8 cellular contexts compared by ENCODE assay signal in genomic region chr18:5879479-5879882, GRCh38. TPM values are rescaled to one million over a fixed set of nuclear protein-coding genes. Genes with fewer than 3 reads are reported as not detected.
A peak's percentile ranks its signal among the peaks of the same experiment; 100 is the strongest.
DNase-seq lines count a peak whose midpoint lies in the region; ATAC-seq, FAIRE-seq and TF ChIP-seq lines count a peak whose summit lies in the region.

No MANE protein-coding gene starts in this region.

- intact Hi-C loops in posterior vena cava (cut with DNase I): loop anchor here in 1 of 2 donors (5.0 to 10.0 kb wide), 2 partner anchors 603 to 1005 kb away; no protein-coding TSS in a partner anchor

- TF ChIP-seq CTCF in D721Med (IDR thresholded peaks at IDR 0.05; ENCODE audit: insufficient read depth, missing control alignments) (peak; percentile 71), WERI-Rb-1 (IDR thresholded peaks at IDR 0.05; ENCODE audit: low read depth, low read length) (peak; percentile 49)

- no peak for FAIRE-seq in D721Med (lab: Jason Lieb, UNC)

- DNase-seq in D721Med (ENCODE audit: insufficient read length, low spot score): no peak
- DNase-seq in WERI-Rb-1: no peak
- peak; percentile 40 for DNase-seq in iris pigment epithelial cell (ENCODE audit: low read depth)
- no peak for DNase-seq in activated CD4-positive, alpha-beta T cell treated with anti-CD3 and anti-CD28 coated beads for 1 hour
- no peak for DNase-seq in middle frontal gyrus (ENCODE audit: extremely low spot score, low spot score)
- DNase-seq in posterior vena cava (ENCODE audit: low spot score): no peak

- no peak overlapping the region for H3K4me3 ChIP-seq in WERI-Rb-1 (ENCODE audit: low read depth, low read length)

- no peak overlapping the region for H3K27ac ChIP-seq in WERI-Rb-1

- no peaks in the 10 kb centered on the region for H3K9me3 ChIP-seq in WERI-Rb-1 (ENCODE audit: severe bottlenecking)

- peaks cover 5% of the 10 kb centered on the region for H3K27me3 ChIP-seq in WERI-Rb-1 (ENCODE audit: insufficient read depth, low read depth, severe bottlenecking)

- ATAC-seq in HG03159 (IDR thresholded peaks at IDR 0.05; ENCODE audit: unreplicated experiment) (peak; percentile 49), GM18511 (IDR thresholded peaks at IDR 0.05; ENCODE audit: unreplicated experiment) (no peak)

- no peaks in the 10 kb centered on the region for H3K36me3 ChIP-seq in WERI-Rb-1

RNA-seq across cellular contexts. Expression of gene TMEM200C, which starts 15.8 kb away (rescaled TPM):
- 1 to 10 TPM; 2.7 to 3.9 TPM for total RNA-seq in posterior vena cava
